In genomic region chr5:3809455-3809854, GRCh38 we compare ENCODE assay signal across 19 cellular contexts.
"Had no signal": no experiment of that assay in that cellular context is flagged by ENCODE, and none has a peak within 500 bp of the region (broad histone marks: within the 10 kb centered on the region; RNA-seq: fewer than 3 reads in every experiment).

No MANE protein-coding gene starts in this region.

- H3K27me3 ChIP-seq: colonic mucosa, esophagus muscularis mucosa, gastrocnemius medialis, heart right ventricle, left lung had no signal

- H3K9me3 ChIP-seq: colonic mucosa, esophagus muscularis mucosa, gastrocnemius medialis, heart right ventricle, left lung, lower lobe of right lung had no signal

- ATAC-seq: effector memory CD8-positive, alpha-beta T cell; gastrocnemius medialis; heart right ventricle; left cardiac atrium; left lung; left ventricle myocardium superior; lower lobe of right lung; naive thymus-derived CD4-positive, alpha-beta T cell had no signal

- H3K4me3 ChIP-seq: colonic mucosa, esophagus muscularis mucosa, gastrocnemius medialis, heart right ventricle, left lung, lower lobe of right lung had no signal

- H3K27ac ChIP-seq: colonic mucosa, esophagus muscularis mucosa, gastrocnemius medialis, heart right ventricle, left lung, lower lobe of right lung had no signal

- H3K4me1 ChIP-seq: colonic mucosa, esophagus muscularis mucosa, gastrocnemius medialis, heart right ventricle, left lung, lower lobe of right lung had no signal

- H3K36me3 ChIP-seq: colonic mucosa, esophagus muscularis mucosa, gastrocnemius medialis, heart right ventricle, left lung, lower lobe of right lung had no signal

- DNase-seq: colonic mucosa; cortex of kidney; effector CD8-positive, alpha-beta T cell; effector memory CD8-positive, alpha-beta T cell; endodermal cell; foreskin melanocyte; gastrocnemius medialis; glutamatergic neuron; head of caudate nucleus; heart right ventricle; hippocampal formation; left cardiac atrium; left lung; left ventricle myocardium superior; lower lobe of right lung; mesendoderm; midbrain; naive thymus-derived CD4-positive, alpha-beta T cell had no signal
